ENCODE assay signal across 20 cellular contexts in the genomic region with DNA sequence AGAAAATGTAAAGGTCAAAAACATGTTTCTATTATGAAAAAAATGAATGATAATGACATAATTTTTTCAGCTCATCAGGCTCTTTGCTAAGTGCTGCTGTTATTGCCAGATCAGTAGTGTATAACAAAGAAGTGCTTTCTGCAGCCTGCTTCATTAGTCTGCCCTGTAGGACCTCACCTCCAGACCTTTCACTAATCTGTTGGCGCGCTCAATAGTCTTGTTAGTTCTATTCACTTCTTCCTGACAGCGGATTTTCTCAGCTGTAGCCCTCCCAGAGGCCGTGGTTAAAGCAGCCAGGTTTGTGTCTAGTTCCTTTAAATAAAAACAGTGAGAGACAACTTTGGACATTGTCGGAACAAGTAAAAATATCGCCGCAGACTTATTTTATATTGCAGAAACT.
DNase-seq lines count a peak whose midpoint lies in the region; ATAC-seq and TF ChIP-seq lines count a peak whose summit lies in the region.
"Had no signal": no experiment of that assay in that cellular context is flagged by ENCODE, and none has a peak within 500 bp of the region (broad histone marks: within the 10 kb centered on the region; RNA-seq: fewer than 3 reads in every experiment).

No MANE protein-coding gene starts in this region.

- ATAC-seq in HG03378 (IDR thresholded peaks at IDR 0.05; ENCODE audit: unreplicated experiment) (no peak), gastroesophageal sphincter (no peak)
- ATAC-seq: GM12878 had no signal

- WGBS in gastroesophageal sphincter (ENCODE audit: low coverage in 1 of 2), 2 donors, result 59 to 61% methylated on average over 3 to 7 of the region's 7 CpGs

- H3K9me3 Mint-ChIP-seq in brain (peaks cover 0 to 20% (median 6%) of the 10 kb centered on the region in 5 experiments), neural crest cell (no peaks in the 10 kb centered on the region)
- H3K9me3 Mint-ChIP-seq: CD8-positive, alpha-beta memory T cell had no signal

- TF ChIP-seq POLR2A in gastroesophageal sphincter (IDR thresholded peaks at IDR 0.05), result no peak

- DNase-seq in HAP-1 (ENCODE audit: low spot score in 2 of 2), result peak; percentile 79 to 93
- DNase-seq in NCI-H2227 treated with DMSO at 0.1 percent for 48 hours (lab: John Stamatoyannopoulos, UW), result peak; percentile 66
- no peak for DNase-seq in neural crest cell (ENCODE audit: low read depth, low spot score)
- no peak for DNase-seq in HCEC 1CT
- DNase-seq in inferior parietal cortex (ENCODE audit: extremely low spot score), result no peak
- DNase-seq: ACHN; BE2C; C1 segment of cervical spinal cord; CD4-positive, CD25-positive, alpha-beta regulatory T cell; CD8-positive, alpha-beta memory T cell; COR-L47; DMS 273 treated with DMSO at 0.1 percent for 48 hours; DMS53; DND-41; EL; GM23248 had no signal

- H3K4me3 Mint-ChIP-seq in brain, result peak overlapping the region in 4 of 5 experiments; percentile 22 to 48 (median 43)
- H3K4me3 Mint-ChIP-seq in neural crest cell, result peak overlapping the region; percentile 21
- H3K4me3 Mint-ChIP-seq: CD4-positive, CD25-positive, alpha-beta regulatory T cell; CD8-positive, alpha-beta memory T cell had no signal

- H3K9me3 ChIP-seq in HAP-1 (no peaks in the 10 kb centered on the region), gastroesophageal sphincter (no peaks in the 10 kb centered on the region)
- H3K9me3 ChIP-seq: BE2C had no signal

- in situ Hi-C loops in HAP-1 (cut with MboI; ENCODE audit: low sequenced_read_pairs), result no loop called here

- H3K27ac Mint-ChIP-seq in brain, result peak overlapping the region in 3 of 5 experiments; percentile 23 to 32 (median 28)
- no peak overlapping the region for H3K27ac Mint-ChIP-seq in neural crest cell (ENCODE audit: unreplicated experiment)
- H3K27ac Mint-ChIP-seq: CD4-positive, CD25-positive, alpha-beta regulatory T cell; CD8-positive, alpha-beta memory T cell had no signal

- TF ChIP-seq CTCF in brain (conservative IDR thresholded peaks at IDR 0.05) (no peak), neural crest cell (conservative IDR thresholded peaks at IDR 0.05) (no peak), gastroesophageal sphincter (IDR thresholded peaks at IDR 0.05) (no peak)

- no peaks in the 10 kb centered on the region for H3K27me3 ChIP-seq in HAP-1 (ENCODE audit: low read depth)
- H3K27me3 ChIP-seq in gastroesophageal sphincter, result peaks cover 13% of the 10 kb centered on the region
- H3K27me3 ChIP-seq: BE2C had no signal

- H3K36me3 ChIP-seq in HAP-1 (replicated peaks) (no peaks in the 10 kb centered on the region), gastroesophageal sphincter (no peaks in the 10 kb centered on the region)
- H3K36me3 ChIP-seq: BE2C had no signal

- H3K4me1 Mint-ChIP-seq in brain (peaks cover 50% of the 10 kb centered on the region), neural crest cell (peaks cover 49% of the 10 kb centered on the region)

- no peak overlapping the region for H3K27ac ChIP-seq in gastroesophageal sphincter
- H3K27ac ChIP-seq: GM23248 had no signal

- H3K4me1 ChIP-seq in HAP-1, result peaks cover 33% of the 10 kb centered on the region
- no peaks in the 10 kb centered on the region for H3K4me1 ChIP-seq in gastroesophageal sphincter
- H3K4me1 ChIP-seq: BE2C had no signal

- no peaks in the 10 kb centered on the region for H3K27me3 Mint-ChIP-seq in brain
- peaks cover 4% of the 10 kb centered on the region for H3K27me3 Mint-ChIP-seq in neural crest cell (ENCODE audit: low read depth)

- H3K4me3 ChIP-seq in HAP-1 (no peak overlapping the region), gastroesophageal sphincter (no peak overlapping the region)
- H3K4me3 ChIP-seq: GM12878, GM23248 had no signal

- no peak for TF ChIP-seq EP300 in gastroesophageal sphincter (IDR thresholded peaks at IDR 0.05)

- H3K36me3 Mint-ChIP-seq in brain, result no peaks in the 10 kb centered on the region
- H3K36me3 Mint-ChIP-seq in neural crest cell (ENCODE audit: low read depth), result no peaks in the 10 kb centered on the region
- H3K36me3 Mint-ChIP-seq: CD4-positive, CD25-positive, alpha-beta regulatory T cell; CD8-positive, alpha-beta memory T cell had no signal

Comparison
In these comparisons a context has a peak if more than half of its experiments do, and no peak if none do; other contexts are left out.
1. DNase-seq: peak in HAP-1 (2 of 2) and NCI-H2227 treated with DMSO at 0.1 percent for 48 hours (single experiment); none in neural crest cell (single experiment), HCEC 1CT (single experiment) and inferior parietal cortex (single experiment).